Comparison of ENCODE assay signal across 21 cellular contexts in genomic region chrX:72685018-72685417, GRCh38. TPM values are rescaled to one million over a fixed set of nuclear protein-coding genes. Genes with fewer than 3 reads are reported as not detected.
A peak's percentile ranks its signal among the peaks of the same experiment; 100 is the strongest.
DNase-seq lines count a peak whose midpoint lies in the region; ATAC-seq, FAIRE-seq and TF ChIP-seq lines count a peak whose summit lies in the region.
"Had no signal": no experiment of that assay in that cellular context is flagged by ENCODE, and none has a peak within 500 bp of the region (broad histone marks: within the 10 kb centered on the region; RNA-seq: fewer than 3 reads in every experiment).

No MANE protein-coding gene starts in this region.

- H3K36me3 Mint-ChIP-seq in astrocyte (ENCODE audit: low read depth, unreplicated experiment) = no peaks in the 10 kb centered on the region

- H3K9me3 Mint-ChIP-seq in astrocyte (ENCODE audit: unreplicated experiment) = no peaks in the 10 kb centered on the region
- H3K9me3 Mint-ChIP-seq: CD4-positive, alpha-beta T cell had no signal

- H3K79me2 ChIP-seq in KMS-11 (ENCODE audit: insufficient read depth, low read depth) (no peaks in the 10 kb centered on the region), astrocyte (ENCODE audit: insufficient read depth, low read length) (no peaks in the 10 kb centered on the region), osteoblast (ENCODE audit: insufficient read depth, low read length) (no peaks in the 10 kb centered on the region)

- H3K4me1 Mint-ChIP-seq in astrocyte (ENCODE audit: low read depth, unreplicated experiment) = no peaks in the 10 kb centered on the region

- DNase-seq in astrocyte (ENCODE audit: low read depth) (no peak), osteoblast (ENCODE audit: insufficient read length, low spot score, missing footprints) (peak; percentile 35), body of pancreas (no peak), tibial artery (no peak), GM10266 (ENCODE audit: extremely low spot score) (no peak)
- DNase-seq: Caco-2; CD4-positive, alpha-beta T cell; DMS153; GF-D8; H7; Kasumi-1; NCI-H1105 treated with DMSO at 0.1 percent for 48 hours; NCI-H1694 treated with DMSO at 0.1 percent for 48 hours; NCI-H748 treated with DMSO at 0.1 percent for 48 hours; RPMI8226; SIG-M5 had no signal

- no peak overlapping the region for H3K4me3 ChIP-seq in KMS-11 (IDR thresholded peaks at IDR 0.05; ENCODE audit: insufficient read depth, low read depth, low read length)
- no peak overlapping the region for H3K4me3 ChIP-seq in astrocyte (ENCODE audit: insufficient read depth, low read depth, low read length)
- H3K4me3 ChIP-seq in osteoblast (ENCODE audit: insufficient read depth, low read length) = no peak overlapping the region
- H3K4me3 ChIP-seq in body of pancreas = no peak overlapping the region
- no peak overlapping the region for H3K4me3 ChIP-seq in tibial artery
- H3K4me3 ChIP-seq: GM12878 had no signal

- H4K20me1 ChIP-seq in KMS-11 (ENCODE audit: insufficient read depth) (no peaks in the 10 kb centered on the region), astrocyte (ENCODE audit: insufficient read depth, low read length) (no peaks in the 10 kb centered on the region), osteoblast (ENCODE audit: insufficient read depth, low read length) (no peaks in the 10 kb centered on the region)

- H3K36me3 ChIP-seq in KMS-11 (ENCODE audit: insufficient read depth) (no peaks in the 10 kb centered on the region), astrocyte (ENCODE audit: insufficient read depth, low read length) (no peaks in the 10 kb centered on the region), osteoblast (ENCODE audit: insufficient read depth, low read length) (no peaks in the 10 kb centered on the region), body of pancreas (replicated peaks in 1 of 2; ENCODE audit: insufficient read depth in 1 of 2, low read depth in 2 of 2) (no peaks in the 10 kb centered on the region), tibial artery (no peaks in the 10 kb centered on the region)

- intact Hi-C loops in body of pancreas (cut with DNase I) (no loop called here), tibial artery (cut with DNase I; ENCODE audit: low total_unique reads) (no loop called here)

- no peak overlapping the region for H3K4me3 Mint-ChIP-seq in astrocyte (ENCODE audit: unreplicated experiment)
- H3K4me3 Mint-ChIP-seq: CD4-positive, alpha-beta T cell had no signal

- H2AFZ ChIP-seq in KMS-11 (ENCODE audit: low read depth) = no peak overlapping the region
- H2AFZ ChIP-seq in astrocyte (ENCODE audit: low read depth, low read length) = no peak overlapping the region
- H2AFZ ChIP-seq in osteoblast (ENCODE audit: low read length) = no peak overlapping the region

- H3K9me3 ChIP-seq in astrocyte (ENCODE audit: insufficient read depth, low read depth, low read length) (no peaks in the 10 kb centered on the region), osteoblast (ENCODE audit: low read depth, low read length) (no peaks in the 10 kb centered on the region), body of pancreas (no peaks in the 10 kb centered on the region), tibial artery (no peaks in the 10 kb centered on the region)
- H3K9me3 ChIP-seq: Caco-2 had no signal

- no peak overlapping the region for H3K9ac ChIP-seq in KMS-11
- no peak overlapping the region for H3K9ac ChIP-seq in astrocyte (ENCODE audit: low read length)

- no peaks in the 10 kb centered on the region for H3K27me3 ChIP-seq in KMS-11 (ENCODE audit: insufficient read depth, low read depth)
- H3K27me3 ChIP-seq in astrocyte (ENCODE audit: insufficient read depth, low read length) = no peaks in the 10 kb centered on the region
- H3K27me3 ChIP-seq in osteoblast (ENCODE audit: insufficient read depth, low read length) = no peaks in the 10 kb centered on the region
- no peaks in the 10 kb centered on the region for H3K27me3 ChIP-seq in body of pancreas
- no peaks in the 10 kb centered on the region for H3K27me3 ChIP-seq in tibial artery

- TF ChIP-seq CTCF in KMS-11 (conservative IDR thresholded peaks at IDR 0.05; ENCODE audit: low read depth, low read length) (no peak), astrocyte (IDR thresholded peaks at IDR 0.05; ENCODE audit: insufficient read depth, low read depth, low read length) (no peak), osteoblast (IDR thresholded peaks at IDR 0.05; ENCODE audit: extremely low read depth, low read depth, low read length) (no peak), body of pancreas (IDR thresholded peaks at IDR 0.05) (no peak), tibial artery (IDR thresholded peaks at IDR 0.05) (no peak), GM10266 (IDR thresholded peaks at IDR 0.05; ENCODE audit: control insufficient read depth, insufficient read depth, low read depth, missing control alignments) (no peak)

- no peak for TF ChIP-seq POLR2A in body of pancreas (IDR thresholded peaks at IDR 0.05)

- 42 to 61% methylated on average over 1 of the region's 1 CpG for WGBS in body of pancreas, 2 donors

- H3K4me2 ChIP-seq in KMS-11 (peak overlapping the region; percentile 66), astrocyte (ENCODE audit: low read length) (no peak overlapping the region), osteoblast (ENCODE audit: insufficient read depth, low read length) (no peak overlapping the region)

- H3K4me1 ChIP-seq in KMS-11 (ENCODE audit: low read depth, poor library complexity, severe bottlenecking) = peaks cover 16% of the 10 kb centered on the region
- no peaks in the 10 kb centered on the region for H3K4me1 ChIP-seq in astrocyte (ENCODE audit: insufficient read depth, low read length)
- no peaks in the 10 kb centered on the region for H3K4me1 ChIP-seq in osteoblast (ENCODE audit: insufficient read depth, low read length)
- peaks cover 4% of the 10 kb centered on the region for H3K4me1 ChIP-seq in body of pancreas
- H3K4me1 ChIP-seq in tibial artery = no peaks in the 10 kb centered on the region
- H3K4me1 ChIP-seq: Caco-2 had no signal

- FAIRE-seq in astrocyte (lab: Jason Lieb, UNC) = peak; percentile 23
- FAIRE-seq: GM12878 had no signal

- H3K27ac ChIP-seq in KMS-11 = no peak overlapping the region
- H3K27ac ChIP-seq in astrocyte (ENCODE audit: low read depth, low read length) = no peak overlapping the region
- H3K27ac ChIP-seq in osteoblast (ENCODE audit: low read depth, low read length) = no peak overlapping the region
- H3K27ac ChIP-seq in body of pancreas = no peak overlapping the region
- no peak overlapping the region for H3K27ac ChIP-seq in tibial artery
- H3K27ac ChIP-seq: HL-60 had no signal

- no peak overlapping the region for H3K27ac Mint-ChIP-seq in astrocyte (ENCODE audit: unreplicated experiment)
- H3K27ac Mint-ChIP-seq: CD4-positive, alpha-beta T cell had no signal

- peak; percentile 64 for ATAC-seq in GM18502 (IDR thresholded peaks at IDR 0.05; ENCODE audit: poor library complexity, unreplicated experiment)
- ATAC-seq in body of pancreas = no peak
- ATAC-seq: GM12878, SK-N-SH treated with all-trans-retinoic acid at 6 μM for 48 hours had no signal

- H3K27me3 Mint-ChIP-seq in astrocyte (ENCODE audit: low read depth, unreplicated experiment) = no peaks in the 10 kb centered on the region
- H3K27me3 Mint-ChIP-seq: CD4-positive, alpha-beta T cell had no signal

RNA-seq across cellular contexts. Expression of gene PHKA1, which starts 29.1 kb away (rescaled TPM):
- total RNA-seq in astrocyte (6.5 and 7.5 TPM in 2 replicates), osteoblast (4.7 and 5.6 TPM in 2 replicates), body of pancreas (1 to 10 TPM; 7.3 to 8.6 TPM)
